In the genomic region with DNA sequence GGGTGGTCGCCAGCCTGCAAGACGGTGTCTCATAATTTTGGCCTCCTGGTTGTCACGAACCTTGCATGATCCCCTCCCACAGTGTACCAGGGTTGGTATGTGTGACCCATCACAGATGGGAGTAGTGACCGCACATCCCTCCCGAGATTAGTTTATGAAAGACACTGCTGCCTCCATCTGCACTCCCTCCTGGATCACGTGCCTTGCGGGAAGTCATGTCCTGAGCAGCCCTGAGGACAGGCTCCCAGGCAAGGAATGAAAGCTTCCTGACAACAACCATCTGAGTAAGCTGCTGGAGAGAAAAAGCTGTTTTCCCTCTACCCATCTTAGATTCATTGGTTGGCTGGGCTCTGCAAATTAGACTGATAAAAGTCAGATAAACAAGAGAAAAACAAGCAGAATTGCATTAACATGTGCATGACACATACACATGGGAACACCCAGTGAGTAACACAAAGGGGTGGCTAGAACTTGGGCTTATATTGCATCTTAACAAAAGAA, we compare ENCODE assay signal across 12 cellular contexts. TPM values are rescaled to one million over a fixed set of nuclear protein-coding genes. Genes with fewer than 3 reads are reported as not detected.
DNase-seq lines count a peak whose midpoint lies in the region; ATAC-seq, FAIRE-seq and TF ChIP-seq lines count a peak whose summit lies in the region.
"Had no signal": no experiment of that assay in that cellular context is flagged by ENCODE, and none has a peak within 500 bp of the region (broad histone marks: within the 10 kb centered on the region; RNA-seq: fewer than 3 reads in every experiment).

No MANE protein-coding gene starts in this region.

- H4K20me1 ChIP-seq in astrocyte (ENCODE audit: insufficient read depth, low read length) = no peaks in the 10 kb centered on the region

- H3K36me3 Mint-ChIP-seq in astrocyte (ENCODE audit: low read depth, unreplicated experiment) = no peaks in the 10 kb centered on the region
- no peaks in the 10 kb centered on the region for H3K36me3 Mint-ChIP-seq in naive thymus-derived CD4-positive, alpha-beta T cell

- H2AFZ ChIP-seq in astrocyte (ENCODE audit: low read depth, low read length) = no peak overlapping the region

- H3K27me3 ChIP-seq in astrocyte (ENCODE audit: insufficient read depth, low read length) (no peaks in the 10 kb centered on the region), heart right ventricle (no peaks in the 10 kb centered on the region)
- no peaks in the 10 kb centered on the region for H3K27me3 ChIP-seq in naive thymus-derived CD4-positive, alpha-beta T cell (ENCODE audit: control insufficient read depth in 2 of 2, insufficient read depth in 2 of 2, low read length in 2 of 2)
- H3K27me3 ChIP-seq: cardiac muscle cell had no signal

- H3K9me3 Mint-ChIP-seq in astrocyte (ENCODE audit: unreplicated experiment) = peaks cover 2% of the 10 kb centered on the region
- H3K9me3 Mint-ChIP-seq in naive thymus-derived CD4-positive, alpha-beta T cell = peaks cover 0 to 3% (median 0%) of the 10 kb centered on the region in 11 donors

- peak; percentile 84 for FAIRE-seq in astrocyte (lab: Jason Lieb, UNC)
- FAIRE-seq: GM12891 had no signal

- 43 to 57% methylated on average over 7 of the region's 7 CpGs for WGBS in heart right ventricle, 2 donors

- peak overlapping the region; percentile 23 for H3K4me3 Mint-ChIP-seq in astrocyte (ENCODE audit: unreplicated experiment)
- H3K4me3 Mint-ChIP-seq in naive thymus-derived CD4-positive, alpha-beta T cell = no peak overlapping the region

- TF ChIP-seq CTCF in astrocyte (IDR thresholded peaks at IDR 0.05; ENCODE audit: insufficient read depth, low read depth, low read length) (no peak), heart right ventricle (IDR thresholded peaks at IDR 0.05) (no peak)

- H3K4me3 ChIP-seq in astrocyte (ENCODE audit: insufficient read depth, low read depth, low read length) (no peak overlapping the region), heart right ventricle (no peak overlapping the region)
- no peak overlapping the region for H3K4me3 ChIP-seq in naive thymus-derived CD4-positive, alpha-beta T cell (ENCODE audit: low read length)
- H3K4me3 ChIP-seq: cardiac muscle cell had no signal

- H3K79me2 ChIP-seq in astrocyte (ENCODE audit: insufficient read depth, low read length) = no peaks in the 10 kb centered on the region

- ATAC-seq in heart right ventricle (peak; percentile 20 to 84 (median 74)), GM21381 (IDR thresholded peaks at IDR 0.05; ENCODE audit: unreplicated experiment) (no peak)
- no peak for ATAC-seq in naive thymus-derived CD4-positive, alpha-beta T cell

- no peaks in the 10 kb centered on the region for H3K9me3 ChIP-seq in astrocyte (ENCODE audit: insufficient read depth, low read depth, low read length)
- no peaks in the 10 kb centered on the region for H3K9me3 ChIP-seq in heart right ventricle
- H3K9me3 ChIP-seq in naive thymus-derived CD4-positive, alpha-beta T cell (ENCODE audit: control insufficient read depth in 2 of 3, low read length in 3 of 3) = no peaks in the 10 kb centered on the region

- H3K36me3 ChIP-seq in astrocyte (ENCODE audit: insufficient read depth, low read length) = no peaks in the 10 kb centered on the region
- no peaks in the 10 kb centered on the region for H3K36me3 ChIP-seq in heart right ventricle
- no peaks in the 10 kb centered on the region for H3K36me3 ChIP-seq in naive thymus-derived CD4-positive, alpha-beta T cell (ENCODE audit: control insufficient read depth in 2 of 3, insufficient read depth in 3 of 3, low read length in 3 of 3)
- H3K36me3 ChIP-seq: cardiac muscle cell had no signal

- POLR2A ChIA-PET in HEK293T (lab: Yijun Ruan, JAX) = no interaction called here
- POLR2A ChIA-PET in naive thymus-derived CD4-positive, alpha-beta T cell (lab: Charles Lee) = no interaction called here

- CTCF ChIA-PET in HEK293T (lab: Yijun Ruan, JAX) = no interaction called here
- CTCF ChIA-PET in naive thymus-derived CD4-positive, alpha-beta T cell (lab: Charles Lee) = no interaction called here

- DNase-seq in ELR (ENCODE audit: low read depth) = peak; percentile 75
- peak; percentile 66 for DNase-seq in astrocyte (ENCODE audit: low read depth)
- peak; percentile 46 to 48 for DNase-seq in heart right ventricle
- peak; percentile 21 for DNase-seq in renal cortical epithelial cell (ENCODE audit: low read depth)
- no peak for DNase-seq in HEK293T (ENCODE audit: extremely low spot score)
- no peak for DNase-seq in naive thymus-derived CD4-positive, alpha-beta T cell
- no peak for DNase-seq in hypothalamus (lab: John Stamatoyannopoulos, UW)
- DNase-seq: activated CD8-positive, alpha-beta memory T cell treated with anti-CD3 and anti-CD28 coated beads, Interleukin-2, amount 50 U/mL, for 4 hours; T-helper 1 cell had no signal

- intact Hi-C loops in heart right ventricle (cut with DNase I) = no loop called here
- intact Hi-C loops in naive thymus-derived CD4-positive, alpha-beta T cell (cut with micrococcal nuclease) = no loop called here

- H3K27me3 Mint-ChIP-seq in astrocyte (ENCODE audit: low read depth, unreplicated experiment) = peaks cover 9% of the 10 kb centered on the region
- peaks cover 0 to 27% (median 16%) of the 10 kb centered on the region in 5 donors for H3K27me3 Mint-ChIP-seq in naive thymus-derived CD4-positive, alpha-beta T cell

- peaks cover 35% of the 10 kb centered on the region for H3K4me1 ChIP-seq in astrocyte (ENCODE audit: insufficient read depth, low read length)
- H3K4me1 ChIP-seq in heart right ventricle = peaks cover 0 to 34% (median 0%) of the 10 kb centered on the region in 9 donors
- no peaks in the 10 kb centered on the region for H3K4me1 ChIP-seq in naive thymus-derived CD4-positive, alpha-beta T cell (ENCODE audit: control insufficient read depth in 2 of 2, insufficient read depth in 2 of 2, low read length in 2 of 2)

- peak overlapping the region; percentile 54 for H3K4me2 ChIP-seq in astrocyte (ENCODE audit: low read length)

- peak overlapping the region; percentile 36 for H3K27ac ChIP-seq in astrocyte (ENCODE audit: low read depth, low read length)
- peak overlapping the region in 9 of 10 donors; percentile 4 to 74 (median 50) for H3K27ac ChIP-seq in heart right ventricle
- H3K27ac ChIP-seq in naive thymus-derived CD4-positive, alpha-beta T cell (ENCODE audit: low read depth, low read length) = no peak overlapping the region
- H3K27ac ChIP-seq: cardiac muscle cell had no signal

- peaks cover 35% of the 10 kb centered on the region for H3K4me1 Mint-ChIP-seq in astrocyte (ENCODE audit: low read depth, unreplicated experiment)
- H3K4me1 Mint-ChIP-seq in naive thymus-derived CD4-positive, alpha-beta T cell = no peaks in the 10 kb centered on the region

- peak overlapping the region; percentile 13 for H3K27ac Mint-ChIP-seq in astrocyte (ENCODE audit: unreplicated experiment)
- no peak overlapping the region for H3K27ac Mint-ChIP-seq in naive thymus-derived CD4-positive, alpha-beta T cell

- H3K9ac ChIP-seq in astrocyte (ENCODE audit: low read length) = peak overlapping the region; percentile 24

TF ChIP-seq in HEK293T, 16 proteins besides CTCF, POLR2A, EP300 and RAD21:
- no peak for TF ChIP-seq PKNOX1 (IDR thresholded peaks at IDR 0.05)
- no peak for TF ChIP-seq ARNT (IDR thresholded peaks at IDR 0.05)
- no peak for TF ChIP-seq L3MBTL2 (conservative IDR thresholded peaks at IDR 0.05)
- no peak for TF ChIP-seq NFRKB (IDR thresholded peaks at IDR 0.05)
- no peak for TF ChIP-seq BHLHE40 (IDR thresholded peaks at IDR 0.05; ENCODE audit: borderline replicate concordance)
- no peak for TF ChIP-seq FOXM1 (IDR thresholded peaks at IDR 0.05; ENCODE audit: borderline replicate concordance)
- TF ChIP-seq HDGF (IDR thresholded peaks at IDR 0.05; ENCODE audit: borderline replicate concordance) = no peak
- TF ChIP-seq SP1 (IDR thresholded peaks at IDR 0.05) = no peak
- TF ChIP-seq FOXA1 (IDR thresholded peaks at IDR 0.05) = no peak
- no peak for TF ChIP-seq SUZ12 (IDR thresholded peaks at IDR 0.05)
- TF ChIP-seq TARDBP (IDR thresholded peaks at IDR 0.05) = no peak

RNA-seq across cellular contexts. Expression of gene PAMR1, which starts 14.4 kb away (rescaled TPM):
- total RNA-seq in astrocyte (12.6 and 18.0 TPM in 2 replicates), heart right ventricle (10 to 100 TPM in 2 of 10 donors, 1 to 10 TPM in 8; 2.7 to 13.8 (median 5.7) TPM), renal cortical epithelial cell (0.52 and 1.8 TPM in 2 replicates)
- 1 to 10 TPM; 3.7 to 5.7 TPM for polyA plus RNA-seq in heart right ventricle
- not detected for total RNA-seq in naive thymus-derived CD4-positive, alpha-beta T cell
- polyA plus RNA-seq in naive thymus-derived CD4-positive, alpha-beta T cell = not detected

Comparison
In these comparisons a context has a peak if more than half of its experiments do, and no peak if none do; other contexts are left out.
1. DNase-seq: peak in ELR (single experiment), astrocyte (single experiment), heart right ventricle (2 of 2) and renal cortical epithelial cell (single experiment); none in HEK293T (single experiment), naive thymus-derived CD4-positive, alpha-beta T cell (0 of 9) and hypothalamus (0 of 51).
2. ATAC-seq: peak in heart right ventricle (8 of 8); none in naive thymus-derived CD4-positive, alpha-beta T cell (single experiment) and GM21381 (single experiment).